Comparison of ENCODE assay signal across 1 cellular context in genomic region chr2:112048887-112049286, GRCh38.
TF ChIP-seq lines count a peak whose summit lies in the region.

No MANE protein-coding gene starts in this region.

TF ChIP-seq in K562, 482 proteins besides CTCF, POLR2A, EP300 and RAD21 (continued from another document):
- TF ChIP-seq, protein P1, sequence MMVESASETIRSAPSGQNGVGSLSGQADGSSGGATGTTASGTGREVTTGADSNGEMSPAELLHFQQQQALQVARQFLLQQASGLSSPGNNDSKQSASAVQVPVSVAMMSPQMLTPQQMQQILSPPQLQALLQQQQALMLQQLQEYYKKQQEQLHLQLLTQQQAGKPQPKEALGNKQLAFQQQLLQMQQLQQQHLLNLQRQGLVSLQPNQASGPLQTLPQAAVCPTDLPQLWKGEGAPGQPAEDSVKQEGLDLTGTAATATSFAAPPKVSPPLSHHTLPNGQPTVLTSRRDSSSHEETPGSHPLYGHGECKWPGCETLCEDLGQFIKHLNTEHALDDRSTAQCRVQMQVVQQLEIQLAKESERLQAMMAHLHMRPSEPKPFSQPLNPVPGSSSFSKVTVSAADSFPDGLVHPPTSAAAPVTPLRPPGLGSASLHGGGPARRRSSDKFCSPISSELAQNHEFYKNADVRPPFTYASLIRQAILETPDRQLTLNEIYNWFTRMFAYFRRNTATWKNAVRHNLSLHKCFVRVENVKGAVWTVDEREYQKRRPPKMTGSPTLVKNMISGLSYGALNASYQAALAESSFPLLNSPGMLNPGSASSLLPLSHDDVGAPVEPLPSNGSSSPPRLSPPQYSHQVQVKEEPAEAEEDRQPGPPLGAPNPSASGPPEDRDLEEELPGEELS (CRISPR knock-in tag; IDR thresholded peaks at IDR 0.05; ENCODE audit: borderline replicate concordance): no peak
- TF ChIP-seq ZNF253 (CRISPR knock-in tag; conservative IDR thresholded peaks at IDR 0.05) (no peak), ARID2 (IDR thresholded peaks at IDR 0.05) (peak; percentile 57; the same call in 1 of the 2 replicates), GATAD2B (IDR thresholded peaks at IDR 0.05; ENCODE audit: borderline replicate concordance) (0 out of 2 replicates have a peak, but pooled peaks have one; percentile 38), KLF16 (IDR thresholded peaks at IDR 0.05) (peak; percentile 62), POLR2H (tag; IDR thresholded peaks at IDR 0.05; ENCODE audit: low read depth) (peak; percentile 18; the same call in 1 of the 2 replicates), SAP30 (IDR thresholded peaks at IDR 0.05; ENCODE audit: borderline replicate concordance, insufficient read depth, low read depth, low read length, poor library complexity, severe bottlenecking) (no peak), MNT (conservative IDR thresholded peaks at IDR 0.05) (peak; percentile 17 to 31; a peak in 1 of 4 replicates), NUFIP1 (IDR thresholded peaks at IDR 0.05; ENCODE audit: partially characterized antibody) (no peak), SNIP1 (IDR thresholded peaks at IDR 0.05; ENCODE audit: low read depth) (no peak), DEAF1 (CRISPR knock-in tag; IDR thresholded peaks at IDR 0.05) (peak; percentile 89)
TF ChIP-seq in K562: peak in this region for 9.
